9 cellular contexts compared by ENCODE assay signal in genomic region chr1:67149179-67149770, GRCh38. TPM values are rescaled to one million over a fixed set of nuclear protein-coding genes. Genes with fewer than 3 reads are reported as not detected.
A peak's percentile ranks its signal among the peaks of the same experiment; 100 is the strongest.
DNase-seq lines count a peak whose midpoint lies in the region; ATAC-seq and TF ChIP-seq lines count a peak whose summit lies in the region.
"Had no signal": no experiment of that assay in that cellular context is flagged by ENCODE, and none has a peak within 500 bp of the region (broad histone marks: within the 10 kb centered on the region; RNA-seq: fewer than 3 reads in every experiment).

No MANE protein-coding gene starts in this region.

- no peak overlapping the region for H3K4ac ChIP-seq in neuronal stem cell (ENCODE audit: low read length)

- H4K91ac ChIP-seq in neuronal stem cell (ENCODE audit: low read depth, low read length, poor library complexity) = no peak overlapping the region

- TF ChIP-seq RAD21 in Ishikawa (IDR thresholded peaks at IDR 0.05; ENCODE audit: low read depth) = peak; percentile 86

- H2BK12ac ChIP-seq in neuronal stem cell (ENCODE audit: low read length) = no peak overlapping the region

- H3K27ac Mint-ChIP-seq in activated T-helper 17 cell treated with anti-CD3 and anti-CD28 coated beads, Interleukin-2, amount 50 U/mL, for 72 hours = peak overlapping the region; percentile 10

- TF ChIP-seq POLR2A in uterus (IDR thresholded peaks at IDR 0.05) = no peak

- no peak overlapping the region for H2BK15ac ChIP-seq in neuronal stem cell (ENCODE audit: low read length)

- peaks cover 23% of the 10 kb centered on the region for H3K4me1 Mint-ChIP-seq in activated T-helper 17 cell treated with anti-CD3 and anti-CD28 coated beads, Interleukin-2, amount 50 U/mL, for 72 hours

- H3K4me3 Mint-ChIP-seq in activated T-helper 17 cell treated with anti-CD3 and anti-CD28 coated beads, Interleukin-2, amount 50 U/mL, for 72 hours = peak overlapping the region; percentile 24

- no peak overlapping the region for H2BK5ac ChIP-seq in neuronal stem cell (ENCODE audit: low read length)

- H4K8ac ChIP-seq in neuronal stem cell (ENCODE audit: low read depth, low read length) = no peak overlapping the region

- TF ChIP-seq CTCF in Panc1 (IDR thresholded peaks at IDR 0.05) (peak; percentile 85), fibroblast of the aortic adventitia (IDR thresholded peaks at IDR 0.05; ENCODE audit: insufficient read depth, low read length) (peak; percentile 91), uterus (IDR thresholded peaks at IDR 0.05) (peak; percentile 65 to 76 (median 70))

- no peak overlapping the region for H3K27ac ChIP-seq in Panc1 (ENCODE audit: low read length)
- no peak overlapping the region for H3K27ac ChIP-seq in neuronal stem cell (replicated peaks; ENCODE audit: low read length)
- H3K27ac ChIP-seq in uterus = no peak overlapping the region
- H3K27ac ChIP-seq: neutrophil had no signal

- CTCF ChIA-PET in Panc1 (lab: Charles Lee) = interaction anchor here (0.5 to 2.5 kb wide), 2 partner anchors 62 to 153 kb away, joined by 5 to 18 read pairs; no protein-coding TSS in a partner anchor

- no peaks in the 10 kb centered on the region for H3K9me3 ChIP-seq in Panc1 (ENCODE audit: control insufficient read depth, insufficient read depth, low read depth, low read length)
- no peaks in the 10 kb centered on the region for H3K9me3 ChIP-seq in neuronal stem cell (replicated peaks in 1 of 2; ENCODE audit: control insufficient read depth in 2 of 2, insufficient read depth in 1 of 2, low read depth in 1 of 2, low read length in 2 of 2)
- no peaks in the 10 kb centered on the region for H3K9me3 ChIP-seq in uterus
- H3K9me3 ChIP-seq: neutrophil had no signal

- H3K4me3 ChIP-seq in Panc1 (ENCODE audit: low read depth in 2 of 2, low read length in 2 of 2) (no peak overlapping the region), fibroblast of the aortic adventitia (ENCODE audit: low read depth, low read length) (no peak overlapping the region), neuronal stem cell (ENCODE audit: low read length in 2 of 2) (no peak overlapping the region), uterus (no peak overlapping the region)

- no peaks in the 10 kb centered on the region for H3K9me3 Mint-ChIP-seq in activated T-helper 17 cell treated with anti-CD3 and anti-CD28 coated beads, Interleukin-2, amount 50 U/mL, for 72 hours

- H3K9ac ChIP-seq in neuronal stem cell (ENCODE audit: low read depth, low read length, poor library complexity) = no peak overlapping the region

- POLR2A ChIA-PET in Panc1 (lab: Charles Lee) = no interaction called here

- H3K23ac ChIP-seq in neuronal stem cell (ENCODE audit: low read depth, low read length, poor library complexity) = no peak overlapping the region

- H3K27me3 Mint-ChIP-seq in activated T-helper 17 cell treated with anti-CD3 and anti-CD28 coated beads, Interleukin-2, amount 50 U/mL, for 72 hours = peaks cover 3% of the 10 kb centered on the region

- no CpG with 5 or more reads among the region's 9 CpGs for WGBS in neuronal stem cell (ENCODE audit: extremely low coverage in 2 of 2, insufficient read length in 2 of 2, insufficient replicate concordance in 1 of 2), 2 donors

- H3K4me1 ChIP-seq in Panc1 (ENCODE audit: control insufficient read depth, insufficient read depth, low read length) (no peaks in the 10 kb centered on the region), neuronal stem cell (ENCODE audit: control insufficient read depth in 2 of 2, insufficient read depth in 1 of 2, low read depth in 1 of 2, low read length in 2 of 2) (no peaks in the 10 kb centered on the region), uterus (no peaks in the 10 kb centered on the region)

- no peaks in the 10 kb centered on the region for H3K36me3 ChIP-seq in Panc1 (ENCODE audit: control insufficient read depth, insufficient read depth, low read length)
- H3K36me3 ChIP-seq in neuronal stem cell (replicated peaks in 1 of 2; ENCODE audit: control insufficient read depth in 2 of 2, insufficient read depth in 2 of 2, low read length in 2 of 2) = no peaks in the 10 kb centered on the region
- no peaks in the 10 kb centered on the region for H3K36me3 ChIP-seq in uterus
- H3K36me3 ChIP-seq: neutrophil had no signal

- H3K27me3 ChIP-seq in Panc1 (ENCODE audit: control insufficient read depth, insufficient read depth, low read length) = no peaks in the 10 kb centered on the region
- H3K27me3 ChIP-seq in neuronal stem cell (ENCODE audit: control insufficient read depth in 3 of 3, insufficient read depth in 3 of 3, low read depth in 1 of 3, low read length in 3 of 3) = no peaks in the 10 kb centered on the region
- H3K27me3 ChIP-seq in uterus = no peaks in the 10 kb centered on the region

- H3K4me2 ChIP-seq in neuronal stem cell (ENCODE audit: insufficient read depth, low read length, poor library complexity, severe bottlenecking) = no peak overlapping the region

- no peaks in the 10 kb centered on the region for H3K36me3 Mint-ChIP-seq in activated T-helper 17 cell treated with anti-CD3 and anti-CD28 coated beads, Interleukin-2, amount 50 U/mL, for 72 hours (ENCODE audit: low read depth)

- no peak overlapping the region for H2AK5ac ChIP-seq in neuronal stem cell (ENCODE audit: low read depth, low read length)

- peak; percentile 53 for DNase-seq in GF-D8 (lab: John Stamatoyannopoulos, UW)
- peak; percentile 66 for DNase-seq in Panc1 (ENCODE audit: low read depth, low spot score)
- DNase-seq in fibroblast of the aortic adventitia (ENCODE audit: low read depth) = peak; percentile 91
- peak; percentile 59 for DNase-seq in neuronal stem cell (ENCODE audit: low spot score)
- DNase-seq in uterus = peak; percentile 51 to 52

- H3K18ac ChIP-seq in neuronal stem cell (ENCODE audit: low read length) = no peak overlapping the region

- no TSS peak for BruUV-seq in Panc1 (replicated peaks; lab: Mats Ljungman, UMichigan)

- in situ Hi-C loops in Panc1 (cut with HindIII; ENCODE audit: low pct_unique_long_range_greater_than_20kb, low sequenced_read_pairs) = no loop called here

- ATAC-seq in GM21786 (IDR thresholded peaks at IDR 0.05; ENCODE audit: unreplicated experiment) (peak; percentile 97), Panc1 (peak; percentile 98)
- ATAC-seq in activated T-helper 17 cell treated with anti-CD3 and anti-CD28 coated beads, Interleukin-2, amount 50 U/mL, for 72 hours (replicated peaks) = peak; percentile 86

- H2BK120ac ChIP-seq in neuronal stem cell (ENCODE audit: low read depth, low read length) = no peak overlapping the region

- peak overlapping the region; percentile 76 for H2AFZ ChIP-seq in neuronal stem cell (ENCODE audit: low read length)

- TF ChIP-seq EP300 in Ishikawa (IDR thresholded peaks at IDR 0.05; ENCODE audit: borderline replicate concordance) = no peak

- H3K14ac ChIP-seq in neuronal stem cell (ENCODE audit: low read length) = no peak overlapping the region

- no peaks in the 10 kb centered on the region for H3K79me1 ChIP-seq in neuronal stem cell (ENCODE audit: low read depth, low read length)

- intact Hi-C loops in Panc1 (cut with micrococcal nuclease; ENCODE audit: unreplicated experiment) (loop anchor here (1.0 to 5.0 kb wide), 2 partner anchors 153 to 382 kb away; no protein-coding TSS in a partner anchor), uterus (cut with DNase I; ENCODE audit: low total_unique reads) (loop anchor here (5.0 kb wide), 1 partner anchor 152 kb away; no protein-coding TSS in a partner anchor)

TF ChIP-seq in Ishikawa, 13 proteins besides CTCF, POLR2A, EP300 and RAD21:
- no peak for TF ChIP-seq TAF1 (IDR thresholded peaks at IDR 0.05; ENCODE audit: low read depth)
- TF ChIP-seq USF1 (IDR thresholded peaks at IDR 0.05) = no peak
- TF ChIP-seq EGR1 (IDR thresholded peaks at IDR 0.05) = no peak
- TF ChIP-seq NFIC (IDR thresholded peaks at IDR 0.05) = no peak

RNA-seq across cellular contexts. Expression of gene C1orf141, which starts 14.5 kb away (rescaled TPM):
- total RNA-seq in Panc1 (2021; ENCODE audit: unreplicated experiment) (not detected), fibroblast of the aortic adventitia (ENCODE audit: low replicate concordance) (0.65 TPM in 1 of 2 replicates, not detected in the other), uterus (not detected)
- polyA plus RNA-seq in Panc1 (2012; ENCODE audit: insufficient read length) = not detected
- total RNA-seq in activated T-helper 17 cell treated with anti-CD3 and anti-CD28 coated beads, Interleukin-2, amount 50 U/mL, for 72 hours = under 1 TPM; 0.71 to 0.82 TPM
- polyA plus RNA-seq in neuronal stem cell (2013, experiment 1 of 2) = 0.06 TPM
- 0.12 TPM for polyA plus RNA-seq in neuronal stem cell (2013, experiment 2 of 2)

RNA-seq across cellular contexts. Expression of gene IL23R, which starts 17.0 kb away (rescaled TPM):
- not detected for total RNA-seq in Panc1 (2021; ENCODE audit: unreplicated experiment)
- not detected for polyA plus RNA-seq in Panc1 (2012; ENCODE audit: insufficient read length)
- total RNA-seq in activated T-helper 17 cell treated with anti-CD3 and anti-CD28 coated beads, Interleukin-2, amount 50 U/mL, for 72 hours = 10 to 100 TPM; 15.2 to 20.1 TPM
- total RNA-seq in fibroblast of the aortic adventitia (ENCODE audit: low replicate concordance) = not detected in 2 replicates
- not detected for polyA plus RNA-seq in neuronal stem cell (2013, experiment 1 of 2)
- polyA plus RNA-seq in neuronal stem cell (2013, experiment 2 of 2) = not detected
- total RNA-seq in uterus = under 1 TPM in 1 of 4 donors, not detected in 3; 0.21 TPM

Comparison
In these comparisons a context has a peak if more than half of its experiments do, and no peak if none do; other contexts are left out.
1. RNA of gene IL23R, which starts 17.0 kb away (total RNA-seq): 15.2 to 20.1 TPM in activated T-helper 17 cell treated with anti-CD3 and anti-CD28 coated beads, Interleukin-2, amount 50 U/mL, for 72 hours; not detected in Panc1 (single experiment), not detected in fibroblast of the aortic adventitia and 0.21 TPM in uterus; every median in the first group is over 10 times any median in the second.
2. Peak in every context shown above with its lines, with median percentiles within 50 percentile points of each other: DNase-seq, ATAC-seq and CTCF ChIP-seq.